8 cellular contexts compared by ENCODE assay signal in the genomic region with DNA sequence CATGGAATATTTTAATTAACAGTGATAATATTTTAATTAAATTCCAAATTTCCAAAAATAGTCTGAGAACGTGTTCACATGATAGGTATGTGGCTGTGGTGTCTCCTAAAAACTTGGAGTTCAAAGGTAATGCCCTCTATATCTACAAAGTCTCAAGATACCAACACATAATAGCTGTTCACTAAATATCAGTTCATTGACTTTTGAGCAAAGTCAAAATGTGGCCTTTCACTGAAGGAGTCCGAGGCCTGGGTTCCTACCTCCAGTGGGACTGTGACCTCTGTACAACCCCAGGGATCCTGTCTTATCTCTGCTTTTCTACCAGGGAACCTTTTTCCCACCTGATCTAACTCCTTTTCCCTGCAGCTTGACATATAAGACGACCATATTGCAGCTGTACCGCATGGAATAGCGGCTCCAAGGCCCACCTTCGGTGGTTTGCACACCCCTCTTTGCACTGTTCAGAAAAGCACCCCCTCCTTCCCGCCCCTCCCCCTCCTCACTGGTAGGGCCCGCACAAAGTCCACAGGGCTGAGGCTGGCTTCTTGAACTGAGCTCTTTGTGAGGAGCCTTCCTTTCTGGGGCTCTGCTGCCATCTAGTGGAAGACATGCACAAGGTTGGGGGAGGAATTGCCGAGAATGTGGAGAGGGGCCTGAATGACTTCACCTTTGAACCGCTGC. TPM values are rescaled to one million over a fixed set of nuclear protein-coding genes. Genes with fewer than 3 reads are reported as not detected.
DNase-seq lines count a peak whose midpoint lies in the region; ATAC-seq, FAIRE-seq and TF ChIP-seq lines count a peak whose summit lies in the region.

No MANE protein-coding gene starts in this region.

- no peak overlapping the region for H3K4me2 ChIP-seq in PC-9

- WGBS in HUES64, result 6% methylated on average over 9 of the region's 10 CpGs
- WGBS in esophagus muscularis mucosa, result 4% methylated on average over 10 of the region's 10 CpGs

- TF ChIP-seq CTCF in PC-9 (conservative IDR thresholded peaks at IDR 0.05) (peak; percentile 98), esophagus muscularis mucosa (IDR thresholded peaks at IDR 0.05) (peak; percentile 94 to 96 (median 94))

- peaks cover 83% of the 10 kb centered on the region for H3K36me3 Mint-ChIP-seq in activated T-cell treated with anti-CD3 and anti-CD28 coated beads, Interleukin-2, amount 50 U/mL, for 24 hours (ENCODE audit: low read depth)
- H3K36me3 Mint-ChIP-seq in naive thymus-derived CD4-positive, alpha-beta T cell, result peaks cover 4 to 60% (median 20%) of the 10 kb centered on the region in 5 donors
- peaks cover 32 to 52% of the 10 kb centered on the region in 2 donors for H3K36me3 Mint-ChIP-seq in stimulated activated naive B cell treated with anti-CD40 and anti-IgM and Interleukin-4, amounts not matched to agents 10 μg/mL and 1 μg/mL and 100 μg/mL, for 72 hours

- H2AFZ ChIP-seq in PC-9, result no peak overlapping the region

- H3K36me3 ChIP-seq in HUES64 (ENCODE audit: insufficient read depth, low read length) (peaks cover 55% of the 10 kb centered on the region), PC-9 (ENCODE audit: low read depth) (no peaks in the 10 kb centered on the region), esophagus muscularis mucosa (peaks cover 0 to 42% (median 33%) of the 10 kb centered on the region in 4 donors)
- H3K36me3 ChIP-seq in naive thymus-derived CD4-positive, alpha-beta T cell (ENCODE audit: control insufficient read depth in 2 of 3, insufficient read depth in 3 of 3, low read length in 3 of 3), result peaks cover 20 to 64% (median 38%) of the 10 kb centered on the region in 3 experiments

- peak overlapping the region; percentile 95 for H3K4me3 Mint-ChIP-seq in activated T-cell treated with anti-CD3 and anti-CD28 coated beads, Interleukin-2, amount 50 U/mL, for 24 hours
- peak overlapping the region; percentile 89 to 99 (median 95) for H3K4me3 Mint-ChIP-seq in naive thymus-derived CD4-positive, alpha-beta T cell
- peak overlapping the region; percentile 68 to 93 for H3K4me3 Mint-ChIP-seq in stimulated activated naive B cell treated with anti-CD40 and anti-IgM and Interleukin-4, amounts not matched to agents 10 μg/mL and 1 μg/mL and 100 μg/mL, for 72 hours

- no peak overlapping the region; the same call in 1 of the 2 replicates for H3K27ac ChIP-seq in HUES64 (ENCODE audit: low read depth, low read length)
- H3K27ac ChIP-seq in PC-9, result no peak overlapping the region
- H3K27ac ChIP-seq in esophagus muscularis mucosa (replicated peaks in 1 of 4), result peak overlapping the region; percentile 93 to 98 (median 97)
- H3K27ac ChIP-seq in naive thymus-derived CD4-positive, alpha-beta T cell (ENCODE audit: low read depth, low read length), result peak overlapping the region; percentile 97

- intact Hi-C loops in PC-9 (cut with micrococcal nuclease; ENCODE audit: unreplicated experiment) (loop anchor here (1.0 to 10.0 kb wide), 7 partner anchors 169 to 1202 kb away; partner anchors contain the start of gene TSPAN9), esophagus muscularis mucosa (cut with DNase I) (loop anchor here (1.0 to 5.0 kb wide), 4 partner anchors 169 to 404 kb away; partner anchors contain the start of gene PARP11)
- intact Hi-C loops in naive thymus-derived CD4-positive, alpha-beta T cell (cut with micrococcal nuclease), result loop anchor here (1.0 to 2.0 kb wide), 12 partner anchors 7 to 976 kb away; partner anchors contain the start of gene CRACR2A (in 1 of the 2)

- ATAC-seq in naive thymus-derived CD4-positive, alpha-beta T cell, result peak; percentile 59
- ATAC-seq in stimulated activated naive B cell treated with anti-CD40 and anti-IgM and Interleukin-4, amounts not matched to agents 10 μg/mL and 1 μg/mL and 100 μg/mL, for 72 hours (replicated peaks), result peak; percentile 50 to 51

- peaks cover 64% of the 10 kb centered on the region for H3K4me1 Mint-ChIP-seq in activated T-cell treated with anti-CD3 and anti-CD28 coated beads, Interleukin-2, amount 50 U/mL, for 24 hours (ENCODE audit: low read depth)
- peaks cover 41 to 66% (median 59%) of the 10 kb centered on the region in 7 donors for H3K4me1 Mint-ChIP-seq in naive thymus-derived CD4-positive, alpha-beta T cell
- H3K4me1 Mint-ChIP-seq in stimulated activated naive B cell treated with anti-CD40 and anti-IgM and Interleukin-4, amounts not matched to agents 10 μg/mL and 1 μg/mL and 100 μg/mL, for 72 hours, result peaks cover 32 to 53% of the 10 kb centered on the region in 2 donors

- no peaks in the 10 kb centered on the region for H3K79me2 ChIP-seq in PC-9 (ENCODE audit: low read depth)

- H3K4me3 ChIP-seq in HUES64 (ENCODE audit: low read length), result peak overlapping the region; percentile 96
- H3K4me3 ChIP-seq in PC-9, result no peak overlapping the region
- peak overlapping the region; percentile 71 to 98 (median 76) for H3K4me3 ChIP-seq in esophagus muscularis mucosa
- peak overlapping the region; percentile 85 for H3K4me3 ChIP-seq in naive thymus-derived CD4-positive, alpha-beta T cell (ENCODE audit: low read length)

- no peaks in the 10 kb centered on the region for H4K20me1 ChIP-seq in PC-9 (ENCODE audit: insufficient read depth)

- CTCF ChIA-PET in PC-9 (lab: Charles Lee), result interaction anchor here (0.6 to 1.8 kb wide), 15 partner anchors 9 to 1628 kb away, joined by 3 to 19 read pairs (median 4); no protein-coding TSS in a partner anchor
- CTCF ChIA-PET in naive thymus-derived CD4-positive, alpha-beta T cell (lab: Charles Lee), result interaction anchor here (0.6 to 7.3 kb wide), 50 partner anchors 9 to 977 kb away, joined by 3 to 102 read pairs (median 4); no protein-coding TSS in a partner anchor

- H3K9me3 Mint-ChIP-seq in activated T-cell treated with anti-CD3 and anti-CD28 coated beads, Interleukin-2, amount 50 U/mL, for 24 hours, result no peaks in the 10 kb centered on the region
- peaks cover 0 to 3% (median 0%) of the 10 kb centered on the region in 11 donors for H3K9me3 Mint-ChIP-seq in naive thymus-derived CD4-positive, alpha-beta T cell
- no peaks in the 10 kb centered on the region for H3K9me3 Mint-ChIP-seq in stimulated activated naive B cell treated with anti-CD40 and anti-IgM and Interleukin-4, amounts not matched to agents 10 μg/mL and 1 μg/mL and 100 μg/mL, for 72 hours

- POLR2A ChIA-PET in PC-9 (lab: Charles Lee; ENCODE audit: unreplicated experiment), result interaction anchor here (0.6 kb wide), 1 partner anchor 1162 kb away, joined by 5 read pairs; no protein-coding TSS in a partner anchor
- POLR2A ChIA-PET in naive thymus-derived CD4-positive, alpha-beta T cell (lab: Charles Lee), result interaction anchor here (0.6 to 3.6 kb wide), 29 partner anchors 9 to 524 kb away, joined by 3 to 44 read pairs (median 4); partner anchors contain the start of genes CRACR2A and PARP11

- H3K4me1 ChIP-seq in HUES64 (ENCODE audit: insufficient read depth, low read length) (peaks cover 30% of the 10 kb centered on the region), PC-9 (replicated peaks; ENCODE audit: insufficient read depth) (no peaks in the 10 kb centered on the region), esophagus muscularis mucosa (peaks cover 62 to 76% (median 74%) of the 10 kb centered on the region in 4 donors)
- H3K4me1 ChIP-seq in naive thymus-derived CD4-positive, alpha-beta T cell (ENCODE audit: control insufficient read depth in 2 of 2, insufficient read depth in 2 of 2, low read length in 2 of 2), result peaks cover 34 to 56% of the 10 kb centered on the region in 2 donors

- no TSS peak for BruUV-seq in PC-9 (replicated peaks; lab: Mats Ljungman, UMichigan)

- TF ChIP-seq POLR2A in GM12891 (IDR thresholded peaks at IDR 0.05; ENCODE audit: low read depth, low read length) (peak; percentile 51; the same call in 1 of the 2 replicates), esophagus muscularis mucosa (IDR thresholded peaks at IDR 0.05; ENCODE audit: low read depth) (no peak)

- H3K9me3 ChIP-seq in HUES64 (ENCODE audit: insufficient read depth, low read depth, low read length) (no peaks in the 10 kb centered on the region), PC-9 (ENCODE audit: insufficient read depth, low read depth) (no peaks in the 10 kb centered on the region), esophagus muscularis mucosa (no peaks in the 10 kb centered on the region)
- H3K9me3 ChIP-seq in naive thymus-derived CD4-positive, alpha-beta T cell (ENCODE audit: control insufficient read depth in 2 of 3, low read length in 3 of 3), result no peaks in the 10 kb centered on the region

- no peaks in the 10 kb centered on the region for H3K27me3 Mint-ChIP-seq in activated T-cell treated with anti-CD3 and anti-CD28 coated beads, Interleukin-2, amount 50 U/mL, for 24 hours
- H3K27me3 Mint-ChIP-seq in naive thymus-derived CD4-positive, alpha-beta T cell, result peaks cover 0 to 2% (median 0%) of the 10 kb centered on the region in 5 donors
- H3K27me3 Mint-ChIP-seq in stimulated activated naive B cell treated with anti-CD40 and anti-IgM and Interleukin-4, amounts not matched to agents 10 μg/mL and 1 μg/mL and 100 μg/mL, for 72 hours, result no peaks in the 10 kb centered on the region

- no peak for TF ChIP-seq EP300 in esophagus muscularis mucosa (IDR thresholded peaks at IDR 0.05)

- H3K27me3 ChIP-seq in HUES64 (ENCODE audit: insufficient read depth, low read length) (peaks cover 18% of the 10 kb centered on the region), PC-9 (ENCODE audit: insufficient read depth, low read depth) (peaks cover 89% of the 10 kb centered on the region), esophagus muscularis mucosa (peaks cover 0 to 4% (median 0%) of the 10 kb centered on the region in 4 donors)
- no peaks in the 10 kb centered on the region for H3K27me3 ChIP-seq in naive thymus-derived CD4-positive, alpha-beta T cell (ENCODE audit: control insufficient read depth in 2 of 2, insufficient read depth in 2 of 2, low read length in 2 of 2)

- no peaks in the 10 kb centered on the region for H3F3A ChIP-seq in PC-9 (ENCODE audit: insufficient read depth, low read depth)

- H3K9ac ChIP-seq in HUES64 (ENCODE audit: low read depth, low read length), result no peak overlapping the region; the same call in 1 of the 2 replicates

- FAIRE-seq in GM12891 (lab: Jason Lieb, UNC), result peak; percentile 89

- H3K27ac Mint-ChIP-seq in activated T-cell treated with anti-CD3 and anti-CD28 coated beads, Interleukin-2, amount 50 U/mL, for 24 hours, result peak overlapping the region; percentile 100
- peak overlapping the region; percentile 82 to 98 (median 96) for H3K27ac Mint-ChIP-seq in naive thymus-derived CD4-positive, alpha-beta T cell
- peak overlapping the region; percentile 60 for H3K27ac Mint-ChIP-seq in stimulated activated naive B cell treated with anti-CD40 and anti-IgM and Interleukin-4, amounts not matched to agents 10 μg/mL and 1 μg/mL and 100 μg/mL, for 72 hours

- DNase-seq in GM12891 (ENCODE audit: insufficient read length, low spot score) (peak; percentile 71), PC-9 (peak; percentile 57 to 73), esophagus muscularis mucosa (ENCODE audit: extremely low spot score) (peak; percentile 95), cortex of kidney (lab: John Stamatoyannopoulos, UW) (no peak)
- peak; percentile 83 for DNase-seq in activated T-cell treated with anti-CD3 and anti-CD28 coated beads, Interleukin-2, amount 50 U/mL, for 24 hours
- peak; percentile 61 to 88 (median 87) for DNase-seq in naive thymus-derived CD4-positive, alpha-beta T cell
- peak; percentile 80 for DNase-seq in stimulated activated naive B cell treated with anti-CD40 and anti-IgM and Interleukin-4, amounts not matched to agents 10 μg/mL and 1 μg/mL and 100 μg/mL, for 72 hours

- H3K9me2 ChIP-seq in PC-9 (ENCODE audit: insufficient read depth), result no peaks in the 10 kb centered on the region

RNA-seq across cellular contexts. Expression of gene CCND2, which starts 3.1 kb away (rescaled TPM):
- polyA plus RNA-seq in GM12891 (2012; ENCODE audit: low read depth, missing spikeins), result 64.3 TPM
- polyA plus RNA-seq in HUES64 (2013, experiment 1 of 2), result 54.8 TPM
- 65.7 TPM for polyA plus RNA-seq in HUES64 (2013, experiment 2 of 2)
- 0.09 TPM in 1 of 2 replicates, not detected in the other for total RNA-seq in PC-9 (2021)
- total RNA-seq in esophagus muscularis mucosa, result 100 to 1,000 TPM; 101 to 122 (median 111) TPM
- total RNA-seq in naive thymus-derived CD4-positive, alpha-beta T cell, result 100 to 1,000 TPM in 3 of 5 experiments, 10 to 100 TPM in 2; 95.7 to 659 (median 125) TPM
- polyA plus RNA-seq in naive thymus-derived CD4-positive, alpha-beta T cell, result 10 to 100 TPM; 57.3 to 65.1 TPM

RNA-seq across cellular contexts. Expression of gene TIGAR, which starts 44.3 kb away (rescaled TPM):
- polyA plus RNA-seq in GM12891 (2012; ENCODE audit: low read depth, missing spikeins), result 15.4 TPM
- 11.1 TPM for polyA plus RNA-seq in HUES64 (2013, experiment 1 of 2)
- polyA plus RNA-seq in HUES64 (2013, experiment 2 of 2), result 16.4 TPM
- total RNA-seq in PC-9 (2021) (9.0 and 13.2 TPM in 2 replicates), esophagus muscularis mucosa (1 to 10 TPM; 6.6 to 7.6 (median 7.4) TPM)
- total RNA-seq in naive thymus-derived CD4-positive, alpha-beta T cell, result 10 to 100 TPM in 3 of 5 experiments, 1 to 10 TPM in 2; 7.1 to 15.8 (median 11.1) TPM
- polyA plus RNA-seq in naive thymus-derived CD4-positive, alpha-beta T cell, result 1 to 10 TPM; 4.4 to 6.6 TPM

Comparison
In these comparisons a context has a peak if more than half of its experiments do, and no peak if none do; other contexts are left out.
1. H3K27ac ChIP-seq: peak in esophagus muscularis mucosa (4 of 4) and naive thymus-derived CD4-positive, alpha-beta T cell (single experiment); none in HUES64 (single experiment) and PC-9 (single experiment).
2. RNA of gene CCND2, which starts 3.1 kb away (total RNA-seq): 95.7 to 659 TPM in naive thymus-derived CD4-positive, alpha-beta T cell and 101 to 122 TPM in esophagus muscularis mucosa; 0.09 TPM in PC-9; every median in the first group is over 10 times any median in the second.
3. Peak in every context shown above with its lines, with median percentiles within 50 percentile points of each other: H3K27ac Mint-ChIP-seq and H3K4me3 Mint-ChIP-seq.